Comparison of ENCODE assay signal across 1 cellular context in genomic region chr12:46798648-46799047, GRCh38.
TF ChIP-seq lines count a peak whose summit lies in the region.

No MANE protein-coding gene starts in this region.

TF ChIP-seq in HepG2, 621 proteins besides CTCF, POLR2A, EP300 and RAD21:
- TF ChIP-seq ZNF761 (CRISPR knock-in tag; conservative IDR thresholded peaks at IDR 0.05): no peak
- TF ChIP-seq ZNF30 (CRISPR knock-in tag; IDR thresholded peaks at IDR 0.05): no peak
- TF ChIP-seq POGK (CRISPR knock-in tag; conservative IDR thresholded peaks at IDR 0.05): no peak
- TF ChIP-seq ZGPAT (CRISPR knock-in tag; IDR thresholded peaks at IDR 0.05): no peak
- no peak for TF ChIP-seq MTA1 (CRISPR knock-in tag; IDR thresholded peaks at IDR 0.05; ENCODE audit: borderline replicate concordance)
- TF ChIP-seq CHD4 (IDR thresholded peaks at IDR 0.05; ENCODE audit: borderline replicate concordance, low read length): peak; percentile 85; the same call in 1 of the 2 replicates
- TF ChIP-seq ATF7 (IDR thresholded peaks at IDR 0.05): no peak
- no peak for TF ChIP-seq ATF7 (CRISPR knock-in tag; IDR thresholded peaks at IDR 0.05)
- no peak for TF ChIP-seq KDM4B (CRISPR knock-in tag; IDR thresholded peaks at IDR 0.05)
- TF ChIP-seq CC2D1A (CRISPR knock-in tag; IDR thresholded peaks at IDR 0.05): no peak
- TF ChIP-seq ZNF609 (CRISPR knock-in tag; IDR thresholded peaks at IDR 0.05; ENCODE audit: borderline replicate concordance): no peak
- TF ChIP-seq ARNT2 (CRISPR knock-in tag; IDR thresholded peaks at IDR 0.05; ENCODE audit: low read depth): no peak
- TF ChIP-seq RFXAP (CRISPR knock-in tag; IDR thresholded peaks at IDR 0.05; ENCODE audit: borderline replicate concordance): no peak
- TF ChIP-seq CHCHD3 (CRISPR knock-in tag; IDR thresholded peaks at IDR 0.05): no peak
- TF ChIP-seq MYPOP (CRISPR knock-in tag; IDR thresholded peaks at IDR 0.05): no peak
- 0 out of 2 replicates have a peak, but pooled peaks have one; percentile 27 for TF ChIP-seq ZMYM3 (CRISPR knock-in tag; IDR thresholded peaks at IDR 0.05)
- TF ChIP-seq RARG (CRISPR knock-in tag; IDR thresholded peaks at IDR 0.05; ENCODE audit: low read depth): no peak
- no peak for TF ChIP-seq THAP11 (CRISPR knock-in tag; IDR thresholded peaks at IDR 0.05)
- no peak for TF ChIP-seq MXD4 (CRISPR knock-in tag; IDR thresholded peaks at IDR 0.05)
- TF ChIP-seq ZBTB1 (CRISPR knock-in tag; IDR thresholded peaks at IDR 0.05; ENCODE audit: borderline replicate concordance): no peak
- no peak for TF ChIP-seq PATZ1 (CRISPR knock-in tag; IDR thresholded peaks at IDR 0.05)
- TF ChIP-seq SMAD3 (CRISPR knock-in tag; IDR thresholded peaks at IDR 0.05): no peak
- TF ChIP-seq ADNP (CRISPR knock-in tag; IDR thresholded peaks at IDR 0.05): 0 out of 2 replicates have a peak, but pooled peaks have one; percentile 22
- peak; percentile 91 for TF ChIP-seq ZNF629 (CRISPR knock-in tag; conservative IDR thresholded peaks at IDR 0.05)
- TF ChIP-seq FLYWCH1 (CRISPR knock-in tag; IDR thresholded peaks at IDR 0.05): no peak
